In genomic region chr10:79087721-79088120, GRCh38 we compare ENCODE assay signal across 14 cellular contexts. TPM values are rescaled to one million over a fixed set of nuclear protein-coding genes. Genes with fewer than 3 reads are reported as not detected.
DNase-seq lines count a peak whose midpoint lies in the region; ATAC-seq, FAIRE-seq and TF ChIP-seq lines count a peak whose summit lies in the region.
"Had no signal": no experiment of that assay in that cellular context is flagged by ENCODE, and none has a peak within 500 bp of the region (broad histone marks: within the 10 kb centered on the region; RNA-seq: fewer than 3 reads in every experiment).

No MANE protein-coding gene starts in this region.

- H3K4me3 Mint-ChIP-seq in astrocyte (ENCODE audit: unreplicated experiment) = no peak overlapping the region

- ATAC-seq in right cardiac atrium = no peak

- H3K9me3 ChIP-seq in BLaER1 treated with 17β-estradiol and CSF1 and Interleukin-3, amounts not matched to agents 10 nM and 100 nM (replicated peaks in 1 of 11) = no peaks in the 10 kb centered on the region
- H3K9me3 ChIP-seq in astrocyte (ENCODE audit: insufficient read depth, low read depth, low read length) (no peaks in the 10 kb centered on the region), right cardiac atrium (ENCODE audit: control insufficient read depth, low read length) (no peaks in the 10 kb centered on the region), sigmoid colon (no peaks in the 10 kb centered on the region)

- H3K27ac ChIP-seq in BLaER1 treated with 17β-estradiol and CSF1 and Interleukin-3, amounts not matched to agents 10 nM and 100 nM = peak overlapping the region in 7 of 11 experiments; percentile 5 to 97 (median 60); a peak in 10 of 22 replicates
- H3K27ac ChIP-seq in astrocyte (ENCODE audit: low read depth, low read length) = no peak overlapping the region
- peak overlapping the region; percentile 1 for H3K27ac ChIP-seq in right cardiac atrium (ENCODE audit: low read length)
- peak overlapping the region; percentile 49 to 75 (median 58) for H3K27ac ChIP-seq in sigmoid colon
- H3K27ac ChIP-seq: parathyroid adenoma, SK-N-MC had no signal

- peaks cover 0 to 14% (median 0%) of the 10 kb centered on the region in 11 experiments; a peak in 2 of 22 replicates for H3K36me3 ChIP-seq in BLaER1 treated with 17β-estradiol and CSF1 and Interleukin-3, amounts not matched to agents 10 nM and 100 nM
- H3K36me3 ChIP-seq in astrocyte (ENCODE audit: insufficient read depth, low read length) (no peaks in the 10 kb centered on the region), sigmoid colon (no peaks in the 10 kb centered on the region)

- intact Hi-C loops in right cardiac atrium (cut with DNase I) = no loop called here
- intact Hi-C loops in sigmoid colon (cut with DNase I) = no loop called here

- no peak overlapping the region; a peak in 1 of 20 replicates for H3K4me3 ChIP-seq in BLaER1 treated with 17β-estradiol and CSF1 and Interleukin-3, amounts not matched to agents 10 nM and 100 nM
- H3K4me3 ChIP-seq in astrocyte (ENCODE audit: insufficient read depth, low read depth, low read length) = no peak overlapping the region
- no peak overlapping the region for H3K4me3 ChIP-seq in right cardiac atrium (ENCODE audit: low read length)
- no peak overlapping the region for H3K4me3 ChIP-seq in sigmoid colon
- H3K4me3 ChIP-seq: SK-N-MC had no signal

- peaks cover 37% of the 10 kb centered on the region for H3K4me1 Mint-ChIP-seq in astrocyte (ENCODE audit: low read depth, unreplicated experiment)

- peaks cover 94 to 100% (median 100%) of the 10 kb centered on the region in 10 experiments for H3K4me1 ChIP-seq in BLaER1 treated with 17β-estradiol and CSF1 and Interleukin-3, amounts not matched to agents 10 nM and 100 nM
- H3K4me1 ChIP-seq in astrocyte (ENCODE audit: insufficient read depth, low read length) = peaks cover 44% of the 10 kb centered on the region
- peaks cover 62% of the 10 kb centered on the region for H3K4me1 ChIP-seq in right cardiac atrium (ENCODE audit: control insufficient read depth, insufficient read depth, low read length)
- H3K4me1 ChIP-seq in sigmoid colon = peaks cover 0 to 96% (median 89%) of the 10 kb centered on the region in 4 donors

- no peak for TF ChIP-seq EP300 in sigmoid colon (IDR thresholded peaks at IDR 0.05)

- H3K79me2 ChIP-seq in astrocyte (ENCODE audit: insufficient read depth, low read length) = peaks cover 100% of the 10 kb centered on the region

- no peaks in the 10 kb centered on the region for H3K27me3 ChIP-seq in BLaER1 treated with 17β-estradiol and CSF1 and Interleukin-3, amounts not matched to agents 10 nM and 100 nM
- H3K27me3 ChIP-seq in astrocyte (ENCODE audit: insufficient read depth, low read length) (no peaks in the 10 kb centered on the region), right cardiac atrium (ENCODE audit: control insufficient read depth, insufficient read depth) (no peaks in the 10 kb centered on the region), sigmoid colon (no peaks in the 10 kb centered on the region)

- peak overlapping the region; percentile 83 to 100 (median 97) for H3K4me2 ChIP-seq in BLaER1 treated with 17β-estradiol and CSF1 and Interleukin-3, amounts not matched to agents 10 nM and 100 nM
- H3K4me2 ChIP-seq in astrocyte (ENCODE audit: low read length) = no peak overlapping the region

- no peak for TF ChIP-seq POLR2A in sigmoid colon (IDR thresholded peaks at IDR 0.05)
- no peak for TF ChIP-seq POLR2A in GM12892 (IDR thresholded peaks at IDR 0.05; ENCODE audit: low read depth, low read length)

- peak overlapping the region; percentile 5 for H3K27ac Mint-ChIP-seq in astrocyte (ENCODE audit: unreplicated experiment)
- H3K27ac Mint-ChIP-seq: IgD-negative memory B cell had no signal

- no peaks in the 10 kb centered on the region for H3K9me3 Mint-ChIP-seq in astrocyte (ENCODE audit: unreplicated experiment)

- no peak for DNase-seq in astrocyte (ENCODE audit: low read depth)
- DNase-seq in right cardiac atrium = no peak
- no peak for DNase-seq in sigmoid colon
- no peak for DNase-seq in GM12892 (ENCODE audit: insufficient read length)
- no peak for DNase-seq in NCI-H226
- no peak for DNase-seq in NOMO-1 treated with dmso at 0.1 percent for 144 hours (lab: John Stamatoyannopoulos, UW; ENCODE audit: unreplicated experiment)
- no peak for DNase-seq in NCI-H526 treated with DMSO at 0.1 percent for 48 hours (lab: John Stamatoyannopoulos, UW)
- DNase-seq: NCI-H1105 treated with DMSO at 0.1 percent for 48 hours, NCI-H345 had no signal

- no peak overlapping the region for H2AFZ ChIP-seq in astrocyte (ENCODE audit: low read depth, low read length)
- H2AFZ ChIP-seq: parathyroid adenoma had no signal

- H3K36me3 Mint-ChIP-seq in astrocyte (ENCODE audit: low read depth, unreplicated experiment) = peaks cover 9% of the 10 kb centered on the region
- H3K36me3 Mint-ChIP-seq: IgD-negative memory B cell had no signal

- FAIRE-seq in astrocyte (lab: Jason Lieb, UNC) (no peak), GM12892 (lab: Jason Lieb, UNC) (no peak)
- FAIRE-seq: frontal cortex had no signal

- 60% methylated on average over 6 of the region's 6 CpGs for WGBS in right cardiac atrium
- WGBS in sigmoid colon, 2 donors = 33 to 63% methylated on average over 6 of the region's 6 CpGs

- peaks cover 53 to 100% (median 80%) of the 10 kb centered on the region in 11 experiments for H4K20me1 ChIP-seq in BLaER1 treated with 17β-estradiol and CSF1 and Interleukin-3, amounts not matched to agents 10 nM and 100 nM
- H4K20me1 ChIP-seq in astrocyte (ENCODE audit: insufficient read depth, low read length) = peaks cover 97% of the 10 kb centered on the region

- H3K9ac ChIP-seq in BLaER1 treated with 17β-estradiol and CSF1 and Interleukin-3, amounts not matched to agents 10 nM and 100 nM = peak overlapping the region in 7 of 11 experiments; percentile 8 to 62 (median 19); a peak in 8 of 22 replicates
- no peak overlapping the region for H3K9ac ChIP-seq in astrocyte (ENCODE audit: low read length)
- H3K9ac ChIP-seq: parathyroid adenoma had no signal

- TF ChIP-seq CTCF in astrocyte (IDR thresholded peaks at IDR 0.05; ENCODE audit: insufficient read depth, low read depth, low read length) (no peak), sigmoid colon (IDR thresholded peaks at IDR 0.05) (no peak)

- no peaks in the 10 kb centered on the region for H3K27me3 Mint-ChIP-seq in astrocyte (ENCODE audit: low read depth, unreplicated experiment)

RNA-seq across cellular contexts. Expression of gene ZMIZ1, which starts 19.0 kb away (rescaled TPM):
- total RNA-seq in astrocyte = 45.5 and 49.7 TPM in 2 replicates
- 10 to 100 TPM; 67.4 to 83.1 (median 72.9) TPM for total RNA-seq in right cardiac atrium
- polyA plus RNA-seq in right cardiac atrium = 38.0 TPM
- 10 to 100 TPM; 26.5 to 49.3 (median 37.5) TPM for total RNA-seq in sigmoid colon
- polyA plus RNA-seq in sigmoid colon = 10 to 100 TPM; 17.4 to 31.5 (median 25.4) TPM
- 30.7 TPM for polyA plus RNA-seq in GM12892 (2012; ENCODE audit: missing spikeins)
